17 cellular contexts compared by ENCODE assay signal in genomic region chr9:100486479-100487176, GRCh38. TPM values are rescaled to one million over a fixed set of nuclear protein-coding genes. Genes with fewer than 3 reads are reported as not detected.
A peak's percentile ranks its signal among the peaks of the same experiment; 100 is the strongest.
DNase-seq lines count a peak whose midpoint lies in the region; ATAC-seq and TF ChIP-seq lines count a peak whose summit lies in the region.
"Had no signal": no experiment of that assay in that cellular context is flagged by ENCODE, and none has a peak within 500 bp of the region (broad histone marks: within the 10 kb centered on the region; RNA-seq: fewer than 3 reads in every experiment).

No MANE protein-coding gene starts in this region.

- H3K4me1 ChIP-seq in SK-N-SH (ENCODE audit: control insufficient read depth in 1 of 2, insufficient read depth in 2 of 2, low read depth in 1 of 2, low read length in 1 of 2) (peaks cover 2 to 8% of the 10 kb centered on the region in 2 experiments; a peak in 2 of 4 replicates), MM.1S (ENCODE audit: low read length) (peaks cover 22% of the 10 kb centered on the region), neuronal stem cell (ENCODE audit: control insufficient read depth in 2 of 2, insufficient read depth in 1 of 2, low read depth in 1 of 2, low read length in 2 of 2) (no peaks in the 10 kb centered on the region)

- no peak overlapping the region for H2BK15ac ChIP-seq in neuronal stem cell (ENCODE audit: low read length)

- no peak overlapping the region for H2AK5ac ChIP-seq in neuronal stem cell (ENCODE audit: low read depth, low read length)

- no peak overlapping the region for H3K4me2 ChIP-seq in SK-N-SH
- H3K4me2 ChIP-seq in MM.1S (ENCODE audit: low read depth, low read length), result peak overlapping the region; percentile 17; the same call in 1 of the 2 replicates
- no peak overlapping the region for H3K4me2 ChIP-seq in neuronal stem cell (ENCODE audit: insufficient read depth, low read length, poor library complexity, severe bottlenecking)

- H2AFZ ChIP-seq in SK-N-SH (ENCODE audit: low read depth) (no peak overlapping the region), MM.1S (ENCODE audit: low read length) (peak overlapping the region; percentile 20; the same call in 1 of the 2 replicates), neuronal stem cell (ENCODE audit: low read length) (no peak overlapping the region)

- H3K36me3 ChIP-seq in SK-N-SH (replicated peaks in 1 of 2; ENCODE audit: control insufficient read depth in 1 of 2, insufficient read depth in 2 of 2, low read length in 1 of 2) (no peaks in the 10 kb centered on the region), MM.1S (replicated peaks; ENCODE audit: insufficient read depth, low read length) (no peaks in the 10 kb centered on the region), neuronal stem cell (replicated peaks in 1 of 2; ENCODE audit: control insufficient read depth in 2 of 2, insufficient read depth in 2 of 2, low read length in 2 of 2) (peaks cover 0 to 17% of the 10 kb centered on the region in 2 donors)

- no peaks in the 10 kb centered on the region for H3F3A ChIP-seq in SK-N-SH (replicated peaks; ENCODE audit: insufficient read depth)
- H3F3A ChIP-seq in MM.1S (ENCODE audit: insufficient read depth, low read length), result peaks cover 12% of the 10 kb centered on the region

- POLR2A ChIA-PET in SK-N-SH (lab: Yijun Ruan, JAX), result interaction anchor here (0.6 kb wide), 1 partner anchor 71 kb away, joined by 3 read pairs; no protein-coding TSS in a partner anchor

- H3K79me2 ChIP-seq in SK-N-SH (ENCODE audit: insufficient read depth) (peaks cover 27% of the 10 kb centered on the region), MM.1S (ENCODE audit: low read length) (peaks cover 10% of the 10 kb centered on the region)

- H3K9me2 ChIP-seq in SK-N-SH, result no peaks in the 10 kb centered on the region
- no peaks in the 10 kb centered on the region for H3K9me2 ChIP-seq in MM.1S (replicated peaks; ENCODE audit: insufficient read depth, low read length)

- H4K20me1 ChIP-seq in SK-N-SH (ENCODE audit: insufficient read depth), result no peaks in the 10 kb centered on the region
- H4K20me1 ChIP-seq in MM.1S (ENCODE audit: insufficient read depth, low read length), result no peaks in the 10 kb centered on the region

- no peak overlapping the region for H3K27ac ChIP-seq in SK-N-SH (ENCODE audit: low read depth in 2 of 2, low read length in 1 of 2)
- peak overlapping the region; percentile 35; the same call in 1 of the 2 replicates for H3K27ac ChIP-seq in MM.1S (ENCODE audit: low read length)
- H3K27ac ChIP-seq in VCaP, result no peak overlapping the region
- no peak overlapping the region for H3K27ac ChIP-seq in neuronal stem cell (replicated peaks; ENCODE audit: low read length)
- H3K27ac ChIP-seq: 22Rv1, HL-60 had no signal

- H2BK5ac ChIP-seq in neuronal stem cell (ENCODE audit: low read length), result no peak overlapping the region

- no peak overlapping the region for H2BK12ac ChIP-seq in neuronal stem cell (ENCODE audit: low read length)

- no peak for TF ChIP-seq EP300 in SK-N-SH (IDR thresholded peaks at IDR 0.05; ENCODE audit: borderline replicate concordance in 1 of 2, low read depth in 1 of 2, low read length in 1 of 2)

- H4K8ac ChIP-seq in neuronal stem cell (ENCODE audit: low read depth, low read length), result no peak overlapping the region

- H3K9me3 ChIP-seq in SK-N-SH (peaks cover 6% of the 10 kb centered on the region; the same call in 1 of the 2 replicates), MM.1S (replicated peaks; ENCODE audit: insufficient read depth, low read length) (no peaks in the 10 kb centered on the region), neuronal stem cell (replicated peaks in 1 of 2; ENCODE audit: control insufficient read depth in 2 of 2, insufficient read depth in 1 of 2, low read depth in 1 of 2, low read length in 2 of 2) (peaks cover 0 to 2% of the 10 kb centered on the region in 2 donors)

- CTCF ChIA-PET in SK-N-SH (lab: Yijun Ruan, JAX), result interaction anchor here (0.7 to 1.1 kb wide), 2 partner anchors 10 to 38 kb away, joined by 3 read pairs; no protein-coding TSS in a partner anchor

- H4K91ac ChIP-seq in neuronal stem cell (ENCODE audit: low read depth, low read length, poor library complexity), result no peak overlapping the region

- intact Hi-C loops in head of caudate nucleus (cut with DNase I), result no loop called here

- 90% methylated on average over 10 of the region's 10 CpGs for WGBS in SK-N-SH (ENCODE audit: low lambda C conversion rate)
- WGBS in neuronal stem cell (ENCODE audit: extremely low coverage in 2 of 2, insufficient read length in 2 of 2, insufficient replicate concordance in 1 of 2), 2 donors, result no CpG with 5 or more reads among the region's 10 CpGs

- peak; percentile 9; the same call in 1 of the 2 replicates for TF ChIP-seq CTCF in SK-N-SH (IDR thresholded peaks at IDR 0.05)
- peak; percentile 23 for TF ChIP-seq CTCF in MM.1S (IDR thresholded peaks at IDR 0.05; ENCODE audit: low read length)
- peak; percentile 17; the same call in 1 of the 2 replicates for TF ChIP-seq CTCF in VCaP (conservative IDR thresholded peaks at IDR 0.05)

- H3K4me3 ChIP-seq in SK-N-SH (ENCODE audit: low read depth in 2 of 2, low read length in 1 of 2) (no peak overlapping the region), MM.1S (ENCODE audit: low read length) (no peak overlapping the region), neuronal stem cell (ENCODE audit: low read length in 2 of 2) (no peak overlapping the region)

- DNase-seq in SK-N-SH (no peak), MM.1S (peak; percentile 77), head of caudate nucleus (no peak), neuronal stem cell (ENCODE audit: low spot score) (no peak), NCI-H1694 treated with DMSO at 0.1 percent for 48 hours (lab: John Stamatoyannopoulos, UW) (no peak)
- DNase-seq: AML-193, GDM1, GOT3, NCI-H1694, NCI-H446, NCI-H526 had no signal

- H3K18ac ChIP-seq in neuronal stem cell (ENCODE audit: low read length), result no peak overlapping the region

- no peak for TF ChIP-seq RAD21 in SK-N-SH (IDR thresholded peaks at IDR 0.05; ENCODE audit: low read length)

- H3K23ac ChIP-seq in neuronal stem cell (ENCODE audit: low read depth, low read length, poor library complexity), result no peak overlapping the region

- H3K9ac ChIP-seq in SK-N-SH (no peak overlapping the region), MM.1S (ENCODE audit: low read length) (no peak overlapping the region), neuronal stem cell (ENCODE audit: low read depth, low read length, poor library complexity) (no peak overlapping the region)

- H3K4ac ChIP-seq in neuronal stem cell (ENCODE audit: low read length), result no peak overlapping the region

- H3K27me3 ChIP-seq in SK-N-SH (ENCODE audit: insufficient read depth) (no peaks in the 10 kb centered on the region), MM.1S (replicated peaks; ENCODE audit: insufficient read depth, low read length) (no peaks in the 10 kb centered on the region), neuronal stem cell (ENCODE audit: control insufficient read depth in 3 of 3, insufficient read depth in 3 of 3, low read depth in 1 of 3, low read length in 3 of 3) (no peaks in the 10 kb centered on the region)

- H3K79me1 ChIP-seq in neuronal stem cell (ENCODE audit: low read depth, low read length), result peaks cover 6% of the 10 kb centered on the region

- no peak overlapping the region for H3K14ac ChIP-seq in neuronal stem cell (ENCODE audit: low read length)

- H2BK120ac ChIP-seq in neuronal stem cell (ENCODE audit: low read depth, low read length), result no peak overlapping the region

- ATAC-seq in SK-N-SH treated with all-trans-retinoic acid at 6 μM for 48 hours (no peak), HG02885 (IDR thresholded peaks at IDR 0.05; ENCODE audit: poor library complexity, unreplicated experiment) (no peak)

TF ChIP-seq in SK-N-SH, 30 proteins besides CTCF, POLR2A, EP300 and RAD21 (continues in another document):
- TF ChIP-seq FOSL2 (IDR thresholded peaks at IDR 0.05; ENCODE audit: borderline replicate concordance, low read depth), result no peak
- no peak for TF ChIP-seq TAF1 (IDR thresholded peaks at IDR 0.05; ENCODE audit: borderline replicate concordance, low read depth, low read length)
- no peak for TF ChIP-seq TCF12 (IDR thresholded peaks at IDR 0.05)
- TF ChIP-seq EZH2phosphoT487 (IDR thresholded peaks at IDR 0.05; ENCODE audit: borderline replicate concordance, low read depth), result no peak
- no peak for TF ChIP-seq POLR2AphosphoS5 (IDR thresholded peaks at IDR 0.05; ENCODE audit: low read depth, low read length)

TF ChIP-seq in SK-N-SH treated with all-trans-retinoic acid at 6 μM for 48 hours, 23 proteins besides CTCF, POLR2A, EP300 and RAD21 (continues in another document):
- TF ChIP-seq POU6F1 (CRISPR knock-in tag; IDR thresholded peaks at IDR 0.05; ENCODE audit: borderline replicate concordance, low read depth) (no peak), ESRRG (CRISPR knock-in tag; IDR thresholded peaks at IDR 0.05) (no peak), OSR1 (CRISPR knock-in tag; IDR thresholded peaks at IDR 0.05) (no peak)

RNA-seq across cellular contexts. Expression of gene TMEFF1, which starts 13.7 kb away (rescaled TPM):
- polyA plus RNA-seq in SK-N-SH (2012; rRNA removed), result 2.1 and 2.5 TPM in 2 replicates
- polyA plus RNA-seq in SK-N-SH (2012; cell fraction: cytosol; rRNA removed), result 2.4 and 3.4 TPM in 2 replicates
- 0.68 and 1.1 TPM in 2 replicates for polyA plus RNA-seq in SK-N-SH (2012; cell fraction: nucleus; rRNA removed)
- polyA plus RNA-seq in neuronal stem cell (2013, experiment 1 of 2), result 27.7 TPM
- polyA plus RNA-seq in neuronal stem cell (2013, experiment 2 of 2), result 27.6 TPM
- polyA plus RNA-seq: CD14-positive monocyte had no signal

RNA-seq across cellular contexts. Expression of gene MSANTD3, which starts 59.7 kb away (rescaled TPM):
- polyA plus RNA-seq in SK-N-SH (2012; rRNA removed), result 42.3 and 48.3 TPM in 2 replicates
- 49.4 and 49.6 TPM in 2 replicates for polyA plus RNA-seq in SK-N-SH (2012; cell fraction: cytosol; rRNA removed)
- polyA plus RNA-seq in SK-N-SH (2012; cell fraction: nucleus; rRNA removed), result 25.6 TPM in 2 replicates
- polyA plus RNA-seq in neuronal stem cell (2013, experiment 1 of 2), result 42.3 TPM
- 43.4 TPM for polyA plus RNA-seq in neuronal stem cell (2013, experiment 2 of 2)
